In the genomic region with DNA sequence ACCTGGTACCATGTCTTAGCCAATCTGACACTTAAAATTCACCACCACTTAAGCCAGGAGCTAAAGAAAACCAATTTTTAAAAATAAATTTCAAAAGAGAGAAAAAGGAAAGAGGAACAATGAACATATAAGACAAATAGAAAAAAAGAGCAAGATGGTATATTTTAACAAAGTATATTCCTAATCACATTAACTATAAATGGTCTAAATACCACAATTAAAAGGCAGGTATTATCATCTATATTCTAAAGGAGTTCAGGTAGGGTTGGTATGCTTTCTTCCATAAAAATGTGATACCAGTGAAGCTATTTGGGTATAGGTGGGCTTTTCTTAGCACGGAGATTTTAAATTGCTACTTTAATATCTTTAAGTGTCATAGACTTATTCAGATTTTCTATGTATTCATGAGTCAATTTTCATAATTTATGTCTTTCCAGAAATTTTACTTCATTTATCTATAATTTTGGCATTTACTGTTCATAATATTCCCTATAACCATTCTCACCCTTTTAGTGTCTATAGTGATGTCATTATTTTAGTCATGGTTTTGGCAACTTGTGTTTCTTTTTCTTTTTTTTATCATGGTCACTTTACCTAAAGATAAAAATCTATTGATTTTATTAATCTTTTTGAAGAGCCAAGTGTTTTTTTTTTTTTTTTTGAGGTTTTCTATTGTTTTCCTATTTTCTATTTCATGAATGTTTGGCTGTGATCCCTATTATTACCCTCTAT, we compare ENCODE assay signal across 32 cellular contexts. TPM values are rescaled to one million over a fixed set of nuclear protein-coding genes. Genes with fewer than 3 reads are reported as not detected.
"Had no signal": no experiment of that assay in that cellular context is flagged by ENCODE, and none has a peak within 500 bp of the region (broad histone marks: within the 10 kb centered on the region; RNA-seq: fewer than 3 reads in every experiment).

No MANE protein-coding gene starts in this region.

- H3K4me3 ChIP-seq: neural progenitor cell, ovary, psoas muscle, skin epidermis, smooth muscle cell, spleen, suprapubic skin, testis, tibial nerve, upper lobe of left lung had no signal

- FAIRE-seq: urothelium cell line had no signal

- H3K4me2 ChIP-seq: neural progenitor cell, smooth muscle cell had no signal

- H3K27me3 ChIP-seq: ovary, spleen, testis, tibial nerve, upper lobe of left lung had no signal

- H3K27ac ChIP-seq: neural progenitor cell, ovary, parathyroid adenoma, psoas muscle, skin epidermis, spleen, suprapubic skin, testis, tibial nerve, upper lobe of left lung had no signal

- H3K9me3 ChIP-seq: ovary, suprapubic skin, testis had no signal

- H2AFZ ChIP-seq: neural progenitor cell, parathyroid adenoma had no signal

- ATAC-seq: naive thymus-derived CD4-positive, alpha-beta T cell; natural killer cell; psoas muscle; right cardiac atrium; sciatic nerve; stimulated activated memory B cell treated with anti-CD40 and anti-IgM and Interleukin-4, amounts not matched to agents 10 μg/mL and 1 μg/mL and 100 μg/mL, for 72 hours; stimulated activated naive CD8-positive, alpha-beta T cell treated with anti-CD3 and anti-CD28 coated beads, Interleukin-15, amount 100 ng/mL, for 72 hours; stimulated activated naive CD8-positive, alpha-beta T cell treated with anti-CD3 and anti-CD28 coated beads, Interleukin-15, Interleukin-2, amounts not matched to agents 100 U/mL and 50 U/mL, for 24 hours had no signal

- H3K79me2 ChIP-seq: parathyroid adenoma had no signal

- H3K9ac ChIP-seq: neural progenitor cell, parathyroid adenoma had no signal

- H3K4me1 ChIP-seq: neural progenitor cell, psoas muscle, spleen, suprapubic skin, testis, tibial nerve, upper lobe of left lung had no signal

- DNase-seq: naive thymus-derived CD4-positive, alpha-beta T cell; natural killer cell; occipital lobe; ovary; posterior cingulate gyrus; psoas muscle; right cardiac atrium; spleen; stimulated activated CD4-positive, alpha-beta T cell treated with anti-CD3 and anti-CD28 coated beads, Interleukin-12 subunit alpha, Interleukin-12 subunit beta, amount 100 ng/mL, for 4 hours; stimulated activated CD4-positive, alpha-beta T cell treated with anti-CD3 and anti-CD28 coated beads, Interleukin-1b, Interleukin-23, amount 100 ng/mL, for 48 hours; stimulated activated CD4-positive, alpha-beta T cell treated with anti-CD3 and anti-CD28 coated beads, Interleukin-4, amount 100 ng/mL, for 1 hour; stimulated activated CD4-positive, alpha-beta T cell treated with anti-CD3 and anti-CD28 coated beads, Interleukin-4, amount 100 ng/mL, for 4 hours; stimulated activated CD8-positive, alpha-beta memory T cell treated with anti-CD3 and anti-CD28 coated beads, Interleukin-4, amount 100 ng/mL, for 48 hours; stimulated activated naive CD4-positive, alpha-beta T cell; stimulated activated naive CD8-positive, alpha-beta T cell treated with anti-CD3 and anti-CD28 coated beads, Interleukin-15, amount 100 ng/mL, for 72 hours; stimulated activated naive CD8-positive, alpha-beta T cell treated with anti-CD3 and anti-CD28 coated beads, Interleukin-15, Interleukin-2, amounts not matched to agents 100 U/mL and 50 U/mL, for 24 hours; substantia nigra; testis; trophoblast cell; upper lobe of left lung had no signal

- H3K36me3 ChIP-seq: neural progenitor cell, ovary, spleen, suprapubic skin, tibial nerve, upper lobe of left lung had no signal

RNA-seq across cellular contexts. Expression of a gene that starts 56.5 kb away (rescaled TPM):
- total RNA-seq: occipital lobe, osteoblast, progenitor cell of endocrine pancreas, renal cortical epithelial cell, smooth muscle cell, suprapubic skin had no signal
- polyA plus RNA-seq: right cardiac atrium, smooth muscle cell had no signal
